ENCODE assay signal across 1 cellular context in genomic region chr11:59556115-59556882, GRCh38.
A peak's percentile ranks its signal among the peaks of the same experiment; 100 is the strongest.
TF ChIP-seq lines count a peak whose summit lies in the region.

No MANE protein-coding gene starts in this region.

TF ChIP-seq in H1, 55 proteins besides CTCF, POLR2A, EP300 and RAD21:
- TF ChIP-seq MAFK (IDR thresholded peaks at IDR 0.05; ENCODE audit: low read depth, low read length) (peak; percentile 76; the same call in 1 of the 2 replicates), SRF (IDR thresholded peaks at IDR 0.05; ENCODE audit: low read depth, low read length) (no peak), SAP30 (IDR thresholded peaks at IDR 0.05; ENCODE audit: insufficient read depth, insufficient replicate concordance, low read length) (peak; percentile 73), TBP (IDR thresholded peaks at IDR 0.05; ENCODE audit: low read depth, low read length) (peak; percentile 99), CTBP2 (IDR thresholded peaks at IDR 0.05; ENCODE audit: borderline replicate concordance, insufficient read depth, insufficient read length, low read length) (no peak), CEBPB (IDR thresholded peaks at IDR 0.05; ENCODE audit: low read depth, low read length) (0 out of 2 replicates have a peak, but pooled peaks have one; percentile 50), ZNF274 (IDR thresholded peaks at IDR 0.05; ENCODE audit: borderline replicate concordance, extremely low read depth, low read length) (no peak), TCF12 (IDR thresholded peaks at IDR 0.05; ENCODE audit: low read depth, low read length) (0 out of 2 replicates have a peak, but pooled peaks have one; percentile 55), ATF2 (IDR thresholded peaks at IDR 0.05; ENCODE audit: low read length) (0 out of 2 replicates have a peak, but pooled peaks have one; percentile 67), CBX8 (IDR thresholded peaks at IDR 0.05; ENCODE audit: borderline replicate concordance, low read depth, low read length) (no peak), GABPA (IDR thresholded peaks at IDR 0.05; ENCODE audit: borderline replicate concordance, insufficient read depth, low read length) (no peak), PHF8 (conservative IDR thresholded peaks at IDR 0.05; ENCODE audit: low read depth, low read length) (no peak), CHD1 (IDR thresholded peaks at IDR 0.05; ENCODE audit: low read depth, low read length) (no peak), KDM1A (IDR thresholded peaks at IDR 0.05; ENCODE audit: borderline replicate concordance, low read length) (no peak), KDM5A (IDR thresholded peaks at IDR 0.05; ENCODE audit: low read length) (no peak), CBX5 (IDR thresholded peaks at IDR 0.05; ENCODE audit: low read depth, low read length) (no peak), USF2 (IDR thresholded peaks at IDR 0.05; ENCODE audit: low read length) (peak; percentile 38; the same call in 1 of the 2 replicates), E2F6 (IDR thresholded peaks at IDR 0.05) (no peak), FOSL1 (IDR thresholded peaks at IDR 0.05; ENCODE audit: insufficient read depth, low read depth, low read length) (no peak), KDM4A (IDR thresholded peaks at IDR 0.05; ENCODE audit: low read depth, low read length, severe bottlenecking) (peak; percentile 1), SUZ12 (IDR thresholded peaks at IDR 0.05; ENCODE audit: low read length) (no peak), BCL11A (IDR thresholded peaks at IDR 0.05; ENCODE audit: low read depth in 2 of 2, low read length in 2 of 2) (no peak), CHD2 (IDR thresholded peaks at IDR 0.05; ENCODE audit: low read length) (no peak), JUND (IDR thresholded peaks at IDR 0.05; ENCODE audit: low read length) (no peak), POLR2AphosphoS5 (IDR thresholded peaks at IDR 0.05; ENCODE audit: low read depth, low read length) (no peak), RBBP5 (IDR thresholded peaks at IDR 0.05; ENCODE audit: borderline replicate concordance, low read depth, low read length) (peak; percentile 96; the same call in 1 of the 2 replicates), TAF7 (optimal IDR thresholded peaks at IDR 0.05; ENCODE audit: borderline replicate concordance, low read depth, low read length) (peak; percentile 37), SIRT6 (IDR thresholded peaks at IDR 0.05; ENCODE audit: low read length) (no peak), HDAC6 (IDR thresholded peaks at IDR 0.05; ENCODE audit: low read depth, low read length) (no peak), SP4 (IDR thresholded peaks at IDR 0.05; ENCODE audit: low read length) (0 out of 2 replicates have a peak, but pooled peaks have one; percentile 43), BACH1 (IDR thresholded peaks at IDR 0.05; ENCODE audit: low read length) (0 out of 2 replicates have a peak, but pooled peaks have one; percentile 7), EZH2 (IDR thresholded peaks at IDR 0.05; ENCODE audit: low read depth, low read length, severe bottlenecking) (no peak), TEAD4 (IDR thresholded peaks at IDR 0.05; ENCODE audit: low read depth, low read length) (peak; percentile 92), MAX (IDR thresholded peaks at IDR 0.05) (peak; percentile 82), NRF1 (IDR thresholded peaks at IDR 0.05; ENCODE audit: low read depth, low read length) (no peak), ATF3 (IDR thresholded peaks at IDR 0.05; ENCODE audit: insufficient read depth, low read depth, low read length) (0 out of 2 replicates have a peak, but pooled peaks have one; percentile 16), SP1 (IDR thresholded peaks at IDR 0.05; ENCODE audit: low read depth, low read length) (0 out of 2 replicates have a peak, but pooled peaks have one; percentile 24), RFX5 (IDR thresholded peaks at IDR 0.05; ENCODE audit: borderline replicate concordance, low read depth, low read length) (no peak), GTF2F1 (IDR thresholded peaks at IDR 0.05; ENCODE audit: borderline replicate concordance, low read depth, low read length) (no peak), CHD7 (IDR thresholded peaks at IDR 0.05; ENCODE audit: insufficient replicate concordance, low read length) (no peak), RNF2 (IDR thresholded peaks at IDR 0.05; ENCODE audit: borderline replicate concordance, low read depth, low read length, missing control alignments, poor library complexity, severe bottlenecking) (no peak), ASH2L (IDR thresholded peaks at IDR 0.05; ENCODE audit: low read length) (peak; percentile 99), SIX5 (IDR thresholded peaks at IDR 0.05; ENCODE audit: low read depth, low read length) (no peak), NANOG (IDR thresholded peaks at IDR 0.05; ENCODE audit: insufficient read depth, low read depth, low read length, poor library complexity, severe bottlenecking) (no peak), POU5F1 (IDR thresholded peaks at IDR 0.05; ENCODE audit: low read depth, low read length) (peak; percentile 41; the same call in 1 of the 2 replicates)
